ENCODE assay signal across 1 cellular context in the genomic region with DNA sequence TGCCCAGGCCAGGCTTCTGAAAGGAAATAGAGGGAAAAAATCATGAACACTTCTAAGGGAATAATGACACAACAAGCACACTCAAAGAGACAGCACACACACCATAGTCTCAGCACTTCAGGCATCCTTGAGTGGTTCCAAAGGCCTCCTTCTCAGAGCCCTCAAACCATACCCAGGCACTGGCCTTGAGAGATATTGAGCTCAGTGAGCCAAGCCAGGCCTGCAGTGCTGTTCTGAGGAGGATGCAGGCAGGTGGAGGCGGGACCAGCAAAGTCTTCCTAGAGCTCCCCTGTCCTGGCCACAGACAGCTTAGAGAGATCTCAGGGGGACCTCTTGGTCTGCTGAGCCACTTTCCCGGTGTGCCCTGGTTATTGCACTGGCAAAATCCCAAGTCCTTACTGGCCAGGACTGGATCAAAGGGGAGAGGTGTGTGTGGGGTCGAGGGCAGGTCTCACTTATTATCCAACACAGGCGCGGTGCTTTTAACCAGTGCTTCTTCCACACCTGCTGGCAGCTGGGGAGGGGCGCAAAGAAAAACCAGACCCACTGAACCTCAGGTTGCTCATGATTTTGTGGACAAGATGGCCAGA.
TF ChIP-seq lines count a peak whose summit lies in the region.

No MANE protein-coding gene starts in this region.

TF ChIP-seq in IMR-90, 13 proteins besides CTCF, POLR2A, EP300 and RAD21 (continued from another document):
- TF ChIP-seq USF2 (IDR thresholded peaks at IDR 0.05; ENCODE audit: low read depth, low read length) (no peak), SMC3 (IDR thresholded peaks at IDR 0.05; ENCODE audit: low read depth, low read length) (no peak), FOS (IDR thresholded peaks at IDR 0.05; ENCODE audit: low read depth, low read length) (no peak), MAZ (IDR thresholded peaks at IDR 0.05; ENCODE audit: borderline replicate concordance, low read depth, low read length) (no peak), MAFK (IDR thresholded peaks at IDR 0.05; ENCODE audit: low read depth, low read length) (no peak), RFX5 (IDR thresholded peaks at IDR 0.05; ENCODE audit: low read depth, low read length) (no peak), CHD1 (IDR thresholded peaks at IDR 0.05; ENCODE audit: low read depth, low read length) (no peak), CEBPB (IDR thresholded peaks at IDR 0.05; ENCODE audit: low read depth, low read length) (no peak), RCOR1 (IDR thresholded peaks at IDR 0.05; ENCODE audit: insufficient replicate concordance, low read length) (no peak)
